Comparison of ENCODE assay signal across 21 cellular contexts in the genomic region with DNA sequence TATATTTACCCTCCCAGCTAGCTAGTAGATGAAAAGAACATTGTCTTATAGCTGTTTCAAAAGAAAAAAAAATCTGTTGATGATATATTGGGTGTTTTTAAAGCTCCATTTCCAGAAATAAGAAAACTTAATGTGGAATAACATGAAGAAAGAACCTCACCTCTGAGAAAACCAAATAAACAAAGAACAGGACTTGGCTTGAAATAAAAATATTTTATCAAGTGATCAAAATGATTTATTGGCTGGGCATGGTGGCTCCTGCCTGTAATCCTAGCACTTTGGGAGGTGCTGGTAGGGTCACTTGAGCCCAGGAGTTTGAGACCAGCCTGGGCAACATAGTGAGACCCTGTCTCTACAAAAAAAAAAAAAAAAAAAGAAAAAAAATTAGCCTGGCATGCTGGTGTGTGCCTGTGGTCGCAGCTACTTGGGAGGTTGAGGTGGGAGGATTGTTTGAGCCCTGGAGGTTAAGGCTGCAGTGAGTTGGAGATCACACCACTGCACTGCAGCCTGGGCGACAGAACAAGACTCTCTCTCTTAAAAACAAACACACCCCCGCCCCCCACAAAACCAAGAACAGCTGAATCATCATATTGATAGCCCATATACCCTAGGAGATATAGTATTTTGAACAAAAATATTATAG. TPM values are rescaled to one million over a fixed set of nuclear protein-coding genes. Genes with fewer than 3 reads are reported as not detected.
DNase-seq lines count a peak whose midpoint lies in the region; ATAC-seq and TF ChIP-seq lines count a peak whose summit lies in the region.
"Had no signal": no experiment of that assay in that cellular context is flagged by ENCODE, and none has a peak within 500 bp of the region (broad histone marks: within the 10 kb centered on the region; RNA-seq: fewer than 3 reads in every experiment).

No MANE protein-coding gene starts in this region.

- peaks cover 12% of the 10 kb centered on the region for H3F3A ChIP-seq in neural progenitor cell (ENCODE audit: low read depth)

- H3K4me3 Mint-ChIP-seq in neural progenitor cell = no peak overlapping the region
- H3K4me3 Mint-ChIP-seq: activated CD4-positive, alpha-beta T cell treated with anti-CD3 and anti-CD28 coated beads, Interleukin-2, amount 10 ng/mL, durations not matched to agents 24 days and 14 days; activated CD8-positive, alpha-beta memory T cell treated with anti-CD3 and anti-CD28 coated beads, Interleukin-2, amount 10 ng/mL, durations not matched to agents 7 days and 5 days; activated naive CD8-positive, alpha-beta T cell treated with anti-CD3 and anti-CD28 coated beads, Interleukin-2, amount 50 U/mL, for 24 hours; HFFc6; naive B cell had no signal

- H3K27me3 Mint-ChIP-seq in neural progenitor cell (ENCODE audit: insufficient read depth, low read depth) = no peaks in the 10 kb centered on the region
- H3K27me3 Mint-ChIP-seq: activated CD4-positive, alpha-beta T cell treated with anti-CD3 and anti-CD28 coated beads, Interleukin-2, amount 10 ng/mL, durations not matched to agents 24 days and 14 days; activated CD8-positive, alpha-beta memory T cell treated with anti-CD3 and anti-CD28 coated beads, Interleukin-2, amount 10 ng/mL, durations not matched to agents 7 days and 5 days; activated naive CD8-positive, alpha-beta T cell treated with anti-CD3 and anti-CD28 coated beads, Interleukin-2, amount 50 U/mL, for 24 hours; naive B cell had no signal

- DNase-seq in heart right ventricle (no peak), cardiac septum (ENCODE audit: low spot score) (no peak), ascending aorta (ENCODE audit: low spot score in 2 of 2) (no peak), neural progenitor cell (ENCODE audit: low spot score) (no peak), NK-92 (lab: John Stamatoyannopoulos, UW; ENCODE audit: unreplicated experiment) (no peak), activated gamma-delta T cell (lab: John Stamatoyannopoulos, UW) (no peak), head of caudate nucleus (no peak)
- DNase-seq: activated CD4-positive, alpha-beta T cell treated with anti-CD3 and anti-CD28 coated beads, Interleukin-2, amount 10 ng/mL, durations not matched to agents 24 days and 14 days; activated CD8-positive, alpha-beta memory T cell treated with anti-CD3 and anti-CD28 coated beads, Interleukin-2, amount 10 ng/mL, durations not matched to agents 7 days and 5 days; activated naive CD8-positive, alpha-beta T cell treated with anti-CD3 and anti-CD28 coated beads, Interleukin-2, amount 50 U/mL, for 24 hours; HFFc6; mammary epithelial cell; naive B cell; NCI-H1436 treated with DMSO at 0.1 percent for 48 hours; NCI-H526; small intestine; stimulated activated CD4-positive, alpha-beta T cell treated with anti-CD3 and anti-CD28 coated beads, Interleukin-2, amount 100 ng/mL, for 48 hours; stimulated activated naive CD8-positive, alpha-beta T cell treated with anti-CD3 and anti-CD28 coated beads, Interleukin-15, Interleukin-2, amounts not matched to agents 100 U/mL and 50 U/mL, for 24 hours; upper lobe of right lung had no signal

- H3K27ac Mint-ChIP-seq in neural progenitor cell = no peak overlapping the region
- H3K27ac Mint-ChIP-seq: activated CD4-positive, alpha-beta T cell treated with anti-CD3 and anti-CD28 coated beads, Interleukin-2, amount 10 ng/mL, durations not matched to agents 24 days and 14 days; activated CD8-positive, alpha-beta memory T cell treated with anti-CD3 and anti-CD28 coated beads, Interleukin-2, amount 10 ng/mL, durations not matched to agents 7 days and 5 days; activated naive CD8-positive, alpha-beta T cell treated with anti-CD3 and anti-CD28 coated beads, Interleukin-2, amount 50 U/mL, for 24 hours; naive B cell had no signal

- no peaks in the 10 kb centered on the region for H3K4me1 Mint-ChIP-seq in neural progenitor cell

- no peaks in the 10 kb centered on the region for H3K27me3 ChIP-seq in heart right ventricle
- H3K27me3 ChIP-seq in ascending aorta = no peaks in the 10 kb centered on the region
- no peaks in the 10 kb centered on the region for H3K27me3 ChIP-seq in neural progenitor cell
- H3K27me3 ChIP-seq: BLaER1, upper lobe of right lung had no signal

- peaks cover 54% of the 10 kb centered on the region for H4K20me1 ChIP-seq in neural progenitor cell (ENCODE audit: low read depth)

- no peak overlapping the region for H2AFZ ChIP-seq in neural progenitor cell (replicated peaks)

- H3K27ac ChIP-seq in heart right ventricle (peak overlapping the region in 7 of 10 donors; percentile 2 to 59 (median 32)), ascending aorta (peak overlapping the region; percentile 57 to 75), neural progenitor cell (peak overlapping the region; percentile 45)
- H3K27ac ChIP-seq: BLaER1, upper lobe of right lung had no signal

- no peak overlapping the region for H3K4me3 ChIP-seq in heart right ventricle
- no peak overlapping the region for H3K4me3 ChIP-seq in ascending aorta
- no peak overlapping the region for H3K4me3 ChIP-seq in neural progenitor cell
- H3K4me3 ChIP-seq: BLaER1, upper lobe of right lung had no signal

- peaks cover 25% of the 10 kb centered on the region for H3K79me2 ChIP-seq in neural progenitor cell (ENCODE audit: low read depth)

- peaks cover 19% of the 10 kb centered on the region for H3K36me3 Mint-ChIP-seq in neural progenitor cell

- no peaks in the 10 kb centered on the region for H3K9me3 ChIP-seq in heart right ventricle
- no peaks in the 10 kb centered on the region for H3K9me3 ChIP-seq in ascending aorta
- no peaks in the 10 kb centered on the region for H3K9me3 ChIP-seq in neural progenitor cell (ENCODE audit: low read depth)
- H3K9me3 ChIP-seq: BLaER1, upper lobe of right lung had no signal

- 84 to 86% methylated on average over 3 of the region's 3 CpGs for WGBS in heart right ventricle, 2 donors

- H3K36me3 ChIP-seq in heart right ventricle (peaks cover 0 to 18% (median 0%) of the 10 kb centered on the region in 9 donors), ascending aorta (peaks cover 0 to 6% of the 10 kb centered on the region in 2 donors), neural progenitor cell (no peaks in the 10 kb centered on the region)
- H3K36me3 ChIP-seq: upper lobe of right lung had no signal

- TF ChIP-seq CTCF in heart right ventricle (IDR thresholded peaks at IDR 0.05) (no peak), ascending aorta (IDR thresholded peaks at IDR 0.05) (no peak), neural progenitor cell (IDR thresholded peaks at IDR 0.05) (no peak)

- H3K9me3 Mint-ChIP-seq in neural progenitor cell = no peaks in the 10 kb centered on the region
- H3K9me3 Mint-ChIP-seq: activated CD4-positive, alpha-beta T cell treated with anti-CD3 and anti-CD28 coated beads, Interleukin-2, amount 10 ng/mL, durations not matched to agents 24 days and 14 days; activated naive CD8-positive, alpha-beta T cell treated with anti-CD3 and anti-CD28 coated beads, Interleukin-2, amount 50 U/mL, for 24 hours; HFFc6; naive B cell had no signal

- no peak overlapping the region for H3K9ac ChIP-seq in neural progenitor cell
- H3K9ac ChIP-seq: BLaER1 had no signal

- H3K4me1 ChIP-seq in heart right ventricle = peaks cover 7 to 59% (median 22%) of the 10 kb centered on the region in 9 donors
- peaks cover 0 to 17% of the 10 kb centered on the region in 2 donors for H3K4me1 ChIP-seq in ascending aorta
- H3K4me1 ChIP-seq in neural progenitor cell = peaks cover 8% of the 10 kb centered on the region

- intact Hi-C loops in heart right ventricle (cut with DNase I) (loop anchor here in 3 of 10 donors (5.0 to 10.0 kb wide), 3 partner anchors 115 to 133 kb away; partner anchors contain the start of gene PANK2 (in 1 of the 3)), cardiac septum (cut with DNase I) (no loop called here), ascending aorta (cut with DNase I) (no loop called here), head of caudate nucleus (cut with DNase I) (no loop called here)

- ATAC-seq in heart right ventricle (no peak), HG03565 (IDR thresholded peaks at IDR 0.05; ENCODE audit: unreplicated experiment) (no peak)
- ATAC-seq: activated CD8-positive, alpha-beta memory T cell treated with anti-CD3 and anti-CD28 coated beads, Interleukin-2, amount 10 ng/mL, durations not matched to agents 7 days and 5 days; activated naive CD8-positive, alpha-beta T cell treated with anti-CD3 and anti-CD28 coated beads, Interleukin-2, amount 50 U/mL, for 24 hours; stimulated activated naive CD8-positive, alpha-beta T cell treated with anti-CD3 and anti-CD28 coated beads, Interleukin-15, Interleukin-2, amounts not matched to agents 100 U/mL and 50 U/mL, for 24 hours had no signal

- no peak overlapping the region for H3K4me2 ChIP-seq in neural progenitor cell

RNA-seq across cellular contexts. Expression of gene RNF24, which starts 7.9 kb away (rescaled TPM):
- total RNA-seq in heart right ventricle (10 to 100 TPM in 1 of 10 donors, 1 to 10 TPM in 9; 2.9 to 12.9 (median 5.0) TPM), cardiac septum (8.5 TPM), ascending aorta (12.0 TPM), neural progenitor cell (ENCODE audit: low replicate concordance) (7.7 and 9.0 TPM in 2 replicates)
- polyA plus RNA-seq in heart right ventricle = 1 to 10 TPM; 2.1 to 4.2 TPM
